ENCODE assay signal across 7 cellular contexts in the genomic region with DNA sequence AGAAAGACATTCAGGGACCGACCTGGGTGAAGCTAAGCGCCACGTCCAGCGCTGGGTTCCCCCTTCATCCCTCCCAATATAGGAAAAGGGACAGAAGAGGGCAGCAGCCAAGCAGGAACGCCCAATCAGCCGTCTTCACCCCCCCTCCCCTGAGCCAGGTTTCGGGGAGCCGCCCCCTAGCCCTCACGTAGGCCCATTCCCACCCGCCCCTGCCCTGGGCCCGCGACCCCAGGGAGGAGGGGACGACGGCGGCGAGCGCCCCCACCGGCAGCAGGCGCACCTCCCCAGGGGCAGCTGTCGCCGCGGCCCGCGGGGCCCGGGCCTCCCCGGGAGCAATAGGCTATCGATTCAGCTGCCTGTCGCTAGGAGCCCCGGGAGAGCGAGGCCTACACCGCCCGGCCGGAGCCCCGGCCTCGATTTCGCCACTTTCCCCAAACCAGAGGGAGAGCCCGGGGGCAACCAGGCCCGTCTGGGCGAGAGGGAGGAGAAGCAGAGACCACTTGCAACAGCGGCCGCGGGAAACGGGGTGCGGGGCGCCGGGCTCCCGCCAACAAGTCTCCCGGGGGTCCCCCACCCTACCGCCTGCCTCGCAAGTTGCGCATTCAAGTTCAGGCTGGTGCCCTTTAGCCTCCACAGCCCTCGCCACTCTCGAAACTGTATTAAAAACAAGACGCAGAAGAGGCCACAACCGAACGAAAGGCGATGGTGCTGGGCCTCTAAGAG. TPM values are rescaled to one million over a fixed set of nuclear protein-coding genes. Genes with fewer than 3 reads are reported as not detected.
DNase-seq lines count a peak whose midpoint lies in the region; ATAC-seq and TF ChIP-seq lines count a peak whose summit lies in the region.

No MANE protein-coding gene starts in this region.

- peak; percentile 38 for TF ChIP-seq CTCF in kidney epithelial cell (IDR thresholded peaks at IDR 0.05; ENCODE audit: insufficient read depth, low read length, poor library complexity, severe bottlenecking)

- DNase-seq in NCI-H446 (lab: John Stamatoyannopoulos, UW) = peak; percentile 45 to 59
- DNase-seq in activated CD4-positive, alpha-beta T cell treated with anti-CD3 and anti-CD28 coated beads for 1 hour = peak; percentile 72
- DNase-seq in cerebellar nuclear complex (lab: John Stamatoyannopoulos, UW) = peak; percentile 4 to 14
- no peak for DNase-seq in kidney epithelial cell (ENCODE audit: low read depth)
- peak; percentile 64 to 74 for DNase-seq in stimulated activated CD4-positive, alpha-beta T cell treated with anti-CD3 and anti-CD28 coated beads, Interleukin-15, amount 100 ng/mL, for 48 hours (ENCODE audit: low read depth in 2 of 2)

- ATAC-seq in GM18502 (IDR thresholded peaks at IDR 0.05; ENCODE audit: poor library complexity, unreplicated experiment) = peak; percentile 57
- peak; percentile 54 for ATAC-seq in HG03097 (IDR thresholded peaks at IDR 0.05; ENCODE audit: low FRiP score, unreplicated experiment)

- no peaks in the 10 kb centered on the region for H3K36me3 ChIP-seq in kidney epithelial cell (ENCODE audit: control insufficient read depth, insufficient read depth, low read length)

- H3K27me3 ChIP-seq in kidney epithelial cell (ENCODE audit: control insufficient read depth, insufficient read depth, low read length) = no peaks in the 10 kb centered on the region

- peak overlapping the region; percentile 79 for H3K4me3 ChIP-seq in kidney epithelial cell (ENCODE audit: low read depth, low read length)

RNA-seq across cellular contexts. Expression of gene DCAF5, which starts 1.3 kb away (rescaled TPM):
- 23.6 and 25.9 TPM in 2 replicates for total RNA-seq in kidney epithelial cell

RNA-seq across cellular contexts. Expression of gene EXD2, which starts 39.7 kb away (rescaled TPM):
- 27.9 and 34.2 TPM in 2 replicates for total RNA-seq in kidney epithelial cell
